ENCODE assay signal across 8 cellular contexts in the genomic region with DNA sequence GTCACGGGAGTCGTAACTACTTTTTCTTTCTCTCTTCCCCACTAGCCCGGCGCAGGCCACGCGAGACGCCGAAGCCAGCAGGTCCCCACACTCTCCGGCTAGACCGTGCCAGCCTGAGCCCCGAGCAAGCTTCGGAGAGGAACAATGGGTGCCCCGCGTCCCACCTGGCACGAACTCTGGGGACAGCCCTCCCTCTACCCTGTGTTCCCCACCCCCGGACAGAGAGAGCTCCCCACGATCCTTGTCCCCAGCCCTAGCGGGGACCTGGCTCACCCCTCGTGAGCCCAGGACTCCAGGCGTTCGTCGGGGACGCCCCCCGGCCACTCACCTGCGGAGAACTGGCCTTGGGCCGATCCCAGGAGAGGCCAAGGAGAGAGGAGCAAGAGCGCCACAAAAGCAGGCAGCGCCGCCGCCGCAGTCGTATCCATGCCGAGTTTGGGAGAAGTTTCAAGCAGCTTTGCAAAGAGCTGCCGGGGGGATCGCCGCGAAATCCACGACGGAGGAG. TPM values are rescaled to one million over a fixed set of nuclear protein-coding genes. Genes with fewer than 3 reads are reported as not detected.
DNase-seq lines count a peak whose midpoint lies in the region; ATAC-seq and TF ChIP-seq lines count a peak whose summit lies in the region.

No MANE protein-coding gene starts in this region.

- H3K4me3 ChIP-seq in AG10803 (ENCODE audit: low read length) (peak overlapping the region; percentile 91), coronary artery (peak overlapping the region; percentile 94), right lobe of liver (peak overlapping the region; percentile 75 to 80 (median 79))

- 0% methylated on average over 5 of the region's 39 CpGs for WGBS in right lobe of liver (ENCODE audit: insufficient coverage, low coverage, low lambda C conversion rate, missing lambda C conversion rate)

- ATAC-seq in GM19351 (IDR thresholded peaks at IDR 0.05; ENCODE audit: unreplicated experiment) (peak; percentile 25), HG03378 (IDR thresholded peaks at IDR 0.05; ENCODE audit: unreplicated experiment) (peak; percentile 23), WTC11 (peak; percentile 45), right lobe of liver (peak; percentile 36 to 61 (median 52))

- peaks cover 0 to 29% (median 6%) of the 10 kb centered on the region in 4 donors for H3K4me1 ChIP-seq in right lobe of liver

- H3K4me3 Mint-ChIP-seq in WTC11 = peak overlapping the region; percentile 86

- intact Hi-C loops in right lobe of liver (cut with DNase I) = no loop called here

- CTCF ChIA-PET in WTC11 (lab: Charles Lee) = interaction anchor here (0.6 to 1.5 kb wide), 6 partner anchors 18 to 1229 kb away, joined by 3 to 4 read pairs (median 3); no protein-coding TSS in a partner anchor

- no peaks in the 10 kb centered on the region for H3K36me3 Mint-ChIP-seq in WTC11

- H3K36me3 ChIP-seq in right lobe of liver = no peaks in the 10 kb centered on the region

- H3K9me3 ChIP-seq in right lobe of liver = no peaks in the 10 kb centered on the region

- H3K27me3 Mint-ChIP-seq in WTC11 (ENCODE audit: low read depth) = peaks cover 5% of the 10 kb centered on the region; the same call in 1 of the 2 replicates

- POLR2A ChIA-PET in WTC11 (lab: Charles Lee) = interaction anchor here (0.6 to 1.1 kb wide), 7 partner anchors 8 to 492 kb away, joined by 3 to 4 read pairs (median 3); no protein-coding TSS in a partner anchor

- H3K27me3 ChIP-seq in right lobe of liver = no peaks in the 10 kb centered on the region

- H3K4me1 Mint-ChIP-seq in WTC11 = peaks cover 42% of the 10 kb centered on the region

- TF ChIP-seq CTCF in AG10803 (conservative IDR thresholded peaks at IDR 0.05; ENCODE audit: low read length) (no peak), WTC11 (IDR thresholded peaks at IDR 0.05) (no peak), coronary artery (IDR thresholded peaks at IDR 0.05) (no peak), right lobe of liver (IDR thresholded peaks at IDR 0.05) (no peak)

- H3K9me3 Mint-ChIP-seq in WTC11 = no peaks in the 10 kb centered on the region

- H3K27ac ChIP-seq in coronary artery (peak overlapping the region; percentile 88 to 95), right lobe of liver (peak overlapping the region; percentile 97 to 98 (median 98))

- DNase-seq in AG10803 (ENCODE audit: low read depth) (no peak), WTC11 (ENCODE audit: low spot score) (no peak), coronary artery (ENCODE audit: low spot score) (peak; percentile 88), right lobe of liver (no peak), OCI-M2 (lab: John Stamatoyannopoulos, UW; ENCODE audit: unreplicated experiment) (no peak)
- DNase-seq in stimulated activated CD4-positive, alpha-beta T cell treated with anti-CD3 and anti-CD28 coated beads, TNF-alpha, amount 100 ng/mL, for 24 hours (ENCODE audit: low read depth in 3 of 3) = peak in 2 of 3 experiments; percentile 3 to 20

- peak overlapping the region; percentile 99 for H3K27ac Mint-ChIP-seq in WTC11

- no peak for TF ChIP-seq POLR2A in right lobe of liver (IDR thresholded peaks at IDR 0.05)

TF ChIP-seq in WTC11, 78 proteins besides CTCF, POLR2A, EP300 and RAD21 (continues in another document):
- TF ChIP-seq MLX (CRISPR knock-in tag; IDR thresholded peaks at IDR 0.05) (no peak), FOXK1 (CRISPR knock-in tag; IDR thresholded peaks at IDR 0.05) (peak; percentile 51; the same call in 1 of the 2 replicates), ARID4B (CRISPR knock-in tag; IDR thresholded peaks at IDR 0.05; ENCODE audit: borderline replicate concordance) (no peak), FOXJ3 (CRISPR knock-in tag; IDR thresholded peaks at IDR 0.05; ENCODE audit: borderline replicate concordance) (no peak), NR1H2 (CRISPR knock-in tag; IDR thresholded peaks at IDR 0.05) (no peak), MYBL2 (CRISPR knock-in tag; IDR thresholded peaks at IDR 0.05) (peak; percentile 45; the same call in 1 of the 2 replicates), MXD4 (CRISPR knock-in tag; IDR thresholded peaks at IDR 0.05; ENCODE audit: borderline replicate concordance) (no peak), GTF2I (CRISPR knock-in tag; conservative IDR thresholded peaks at IDR 0.05) (no peak), TCF7 (CRISPR knock-in tag; IDR thresholded peaks at IDR 0.05; ENCODE audit: low read depth) (no peak), SMAD4 (CRISPR knock-in tag; IDR thresholded peaks at IDR 0.05) (no peak), ZBTB21 (CRISPR knock-in tag; IDR thresholded peaks at IDR 0.05; ENCODE audit: borderline replicate concordance) (no peak), ZNF121 (CRISPR knock-in tag; IDR thresholded peaks at IDR 0.05) (no peak), FOXP1 (CRISPR knock-in tag; IDR thresholded peaks at IDR 0.05; ENCODE audit: borderline replicate concordance) (0 out of 2 replicates have a peak, but pooled peaks have one; percentile 37), PRRX2 (CRISPR knock-in tag; IDR thresholded peaks at IDR 0.05) (no peak), ZNF138 (CRISPR knock-in tag; conservative IDR thresholded peaks at IDR 0.05) (no peak), ZNF263 (CRISPR knock-in tag; IDR thresholded peaks at IDR 0.05; ENCODE audit: low read depth) (no peak), ZNF317 (CRISPR knock-in tag; IDR thresholded peaks at IDR 0.05; ENCODE audit: borderline replicate concordance, low read depth) (no peak), NR2C2 (CRISPR knock-in tag; IDR thresholded peaks at IDR 0.05) (no peak), ESRRA (CRISPR knock-in tag; IDR thresholded peaks at IDR 0.05; ENCODE audit: borderline replicate concordance) (peak; percentile 55; the same call in 1 of the 2 replicates)
- TF ChIP-seq, protein P1, sequence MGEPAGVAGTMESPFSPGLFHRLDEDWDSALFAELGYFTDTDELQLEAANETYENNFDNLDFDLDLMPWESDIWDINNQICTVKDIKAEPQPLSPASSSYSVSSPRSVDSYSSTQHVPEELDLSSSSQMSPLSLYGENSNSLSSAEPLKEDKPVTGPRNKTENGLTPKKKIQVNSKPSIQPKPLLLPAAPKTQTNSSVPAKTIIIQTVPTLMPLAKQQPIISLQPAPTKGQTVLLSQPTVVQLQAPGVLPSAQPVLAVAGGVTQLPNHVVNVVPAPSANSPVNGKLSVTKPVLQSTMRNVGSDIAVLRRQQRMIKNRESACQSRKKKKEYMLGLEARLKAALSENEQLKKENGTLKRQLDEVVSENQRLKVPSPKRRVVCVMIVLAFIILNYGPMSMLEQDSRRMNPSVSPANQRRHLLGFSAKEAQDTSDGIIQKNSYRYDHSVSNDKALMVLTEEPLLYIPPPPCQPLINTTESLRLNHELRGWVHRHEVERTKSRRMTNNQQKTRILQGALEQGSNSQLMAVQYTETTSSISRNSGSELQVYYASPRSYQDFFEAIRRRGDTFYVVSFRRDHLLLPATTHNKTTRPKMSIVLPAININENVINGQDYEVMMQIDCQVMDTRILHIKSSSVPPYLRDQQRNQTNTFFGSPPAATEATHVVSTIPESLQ (CRISPR knock-in tag; IDR thresholded peaks at IDR 0.05) = no peak
- TF ChIP-seq, protein P2, sequence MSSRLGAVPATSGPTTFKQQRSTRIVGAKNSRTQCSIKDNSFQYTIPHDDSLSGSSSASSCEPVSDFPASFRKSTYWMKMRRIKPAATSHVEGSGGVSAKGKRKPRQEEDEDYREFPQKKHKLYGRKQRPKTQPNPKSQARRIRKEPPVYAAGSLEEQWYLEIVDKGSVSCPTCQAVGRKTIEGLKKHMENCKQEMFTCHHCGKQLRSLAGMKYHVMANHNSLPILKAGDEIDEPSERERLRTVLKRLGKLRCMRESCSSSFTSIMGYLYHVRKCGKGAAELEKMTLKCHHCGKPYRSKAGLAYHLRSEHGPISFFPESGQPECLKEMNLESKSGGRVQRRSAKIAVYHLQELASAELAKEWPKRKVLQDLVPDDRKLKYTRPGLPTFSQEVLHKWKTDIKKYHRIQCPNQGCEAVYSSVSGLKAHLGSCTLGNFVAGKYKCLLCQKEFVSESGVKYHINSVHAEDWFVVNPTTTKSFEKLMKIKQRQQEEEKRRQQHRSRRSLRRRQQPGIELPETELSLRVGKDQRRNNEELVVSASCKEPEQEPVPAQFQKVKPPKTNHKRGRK (CRISPR knock-in tag; IDR thresholded peaks at IDR 0.05; ENCODE audit: borderline replicate concordance) = no peak

RNA-seq across cellular contexts. Expression of gene PTPRK, which starts 0.4 kb away (rescaled TPM):
- total RNA-seq in WTC11 (2021) = 39.9 to 44.8 TPM (median 41.3 TPM) in 3 replicates
- total RNA-seq in right lobe of liver = 10 to 100 TPM; 27.7 to 54.5 (median 35.7) TPM

Comparison
In these comparisons a context has a peak if more than half of its experiments do, and no peak if none do; other contexts are left out.
1. DNase-seq: peak in coronary artery (single experiment) and stimulated activated CD4-positive, alpha-beta T cell treated with anti-CD3 and anti-CD28 coated beads, TNF-alpha, amount 100 ng/mL, for 24 hours (2 of 3); none in AG10803 (single experiment), WTC11 (single experiment), right lobe of liver (0 of 3) and OCI-M2 (single experiment).
2. Peak in every context shown above with its lines, with median percentiles within 50 percentile points of each other: H3K4me3 ChIP-seq and ATAC-seq.